Comparison of ENCODE assay signal across 8 cellular contexts in genomic region chr20:53591941-53592441, GRCh38. TPM values are rescaled to one million over a fixed set of nuclear protein-coding genes. Genes with fewer than 3 reads are reported as not detected.
A peak's percentile ranks its signal among the peaks of the same experiment; 100 is the strongest.
DNase-seq lines count a peak whose midpoint lies in the region; FAIRE-seq and TF ChIP-seq lines count a peak whose summit lies in the region.
"Not testable (repeated sequence)": the region's sequence is repeated elsewhere in the genome, so short reads cannot be mapped to it uniquely, and the experiment has no call there.

No MANE protein-coding gene starts in this region.

- H3K27ac ChIP-seq in HUES6 (ENCODE audit: low read depth, low read length) (peak overlapping the region; percentile 93; the same call in 1 of the 2 replicates), SU-DHL-6 (ENCODE audit: low read depth, low read length) (peak overlapping the region; percentile 83), keratinocyte (ENCODE audit: control insufficient read depth, insufficient read depth, low read length) (peak overlapping the region; percentile 92), stomach smooth muscle (ENCODE audit: low read length) (peak overlapping the region; percentile 73)

- H3K9me3 ChIP-seq in HUES6 (ENCODE audit: control insufficient read depth, insufficient read depth, low read depth, low read length); SU-DHL-6 (ENCODE audit: insufficient read depth, low read length); keratinocyte (ENCODE audit: control insufficient read depth, low read depth, low read length); stomach smooth muscle (ENCODE audit: control insufficient read depth in 2 of 2, low read length in 2 of 2): not testable (repeated sequence)

- H3K79me2 ChIP-seq in SU-DHL-6 (ENCODE audit: insufficient read depth, low read length) (peaks cover 38% of the 10 kb centered on the region), keratinocyte (ENCODE audit: control insufficient read depth, insufficient read depth, low read length) (peaks cover 78% of the 10 kb centered on the region)

- H3K9me2 ChIP-seq in SU-DHL-6 (replicated peaks; ENCODE audit: insufficient read depth, low read length): not testable (repeated sequence)

- H3K4me1 Mint-ChIP-seq in CD14-positive monocyte: peaks cover 33% of the 10 kb centered on the region
- peaks cover 39% of the 10 kb centered on the region for H3K4me1 Mint-ChIP-seq in activated naive CD8-positive, alpha-beta T cell treated with anti-CD3 and anti-CD28 coated beads for 36 hours
- peaks cover 42% of the 10 kb centered on the region for H3K4me1 Mint-ChIP-seq in endothelial cell (ENCODE audit: unreplicated experiment)
- peaks cover 62% of the 10 kb centered on the region for H3K4me1 Mint-ChIP-seq in nephron progenitor cell

- not testable (repeated sequence) for H3K36me3 ChIP-seq in HUES6 (ENCODE audit: control insufficient read depth, insufficient read depth, low read length); SU-DHL-6 (ENCODE audit: low read length); keratinocyte (ENCODE audit: control insufficient read depth in 2 of 2, extremely low read depth in 1 of 2, insufficient read depth in 2 of 2, low read length in 2 of 2); stomach smooth muscle (ENCODE audit: control insufficient read depth in 2 of 2, insufficient read depth in 2 of 2, low read length in 2 of 2)

- H2AFZ ChIP-seq in SU-DHL-6 (ENCODE audit: low read depth, low read length, severe bottlenecking); keratinocyte (ENCODE audit: control insufficient read depth, low read length): not testable (repeated sequence)

- H3K4me3 Mint-ChIP-seq in CD14-positive monocyte (peak overlapping the region; percentile 90 to 95), endothelial cell (ENCODE audit: unreplicated experiment) (peak overlapping the region; percentile 98), nephron progenitor cell (peak overlapping the region; percentile 91)
- H3K4me3 Mint-ChIP-seq in activated naive CD8-positive, alpha-beta T cell treated with anti-CD3 and anti-CD28 coated beads for 36 hours: peak overlapping the region; percentile 91

- not testable (repeated sequence) for H4K20me1 ChIP-seq in SU-DHL-6 (ENCODE audit: low read depth, low read length); keratinocyte (ENCODE audit: control insufficient read depth, extremely low read depth, insufficient read depth, low read length)

- not testable (repeated sequence) for H3K36me3 Mint-ChIP-seq in CD14-positive monocyte; endothelial cell (ENCODE audit: low read depth, unreplicated experiment); nephron progenitor cell (ENCODE audit: low read depth)
- H3K36me3 Mint-ChIP-seq in activated naive CD8-positive, alpha-beta T cell treated with anti-CD3 and anti-CD28 coated beads for 36 hours: peaks cover 18% of the 10 kb centered on the region

- H3K9me1 ChIP-seq in keratinocyte (ENCODE audit: control insufficient read depth, extremely low read depth, insufficient read depth, low read length): not testable (repeated sequence)

- TF ChIP-seq CTCF in CD14-positive monocyte (IDR thresholded peaks at IDR 0.05); SU-DHL-6 (IDR thresholded peaks at IDR 0.05; ENCODE audit: insufficient read depth, low read length, poor library complexity, severe bottlenecking); endothelial cell (IDR thresholded peaks at IDR 0.05; ENCODE audit: unreplicated experiment); keratinocyte (optimal IDR thresholded peaks at IDR 0.05 in 1 of 3, IDR thresholded peaks at IDR 0.05 in 1 of 3, conservative IDR thresholded peaks at IDR 0.05 in 1 of 3; ENCODE audit: extremely low read depth in 1 of 3, insufficient read depth in 2 of 3, low read length in 3 of 3); nephron progenitor cell (IDR thresholded peaks at IDR 0.05): not testable (repeated sequence)

- H3K9ac ChIP-seq in HUES6 (ENCODE audit: low read length): peak overlapping the region; percentile 86
- peak overlapping the region; percentile 88 for H3K9ac ChIP-seq in SU-DHL-6 (ENCODE audit: low read length)
- H3K9ac ChIP-seq in keratinocyte (ENCODE audit: control insufficient read depth, extremely low read depth, insufficient read depth, low read length): peak overlapping the region; percentile 89
- peak overlapping the region in 1 of 2 donors; percentile 48 for H3K9ac ChIP-seq in stomach smooth muscle (ENCODE audit: low read length in 2 of 2)

- peaks cover 28% of the 10 kb centered on the region for H3K4me1 ChIP-seq in HUES6 (ENCODE audit: control insufficient read depth, insufficient read depth, low read length)
- H3K4me1 ChIP-seq in keratinocyte (ENCODE audit: control insufficient read depth, extremely low read depth, insufficient read depth, low read length): peaks cover 15% of the 10 kb centered on the region
- not testable (repeated sequence) for H3K4me1 ChIP-seq in stomach smooth muscle (ENCODE audit: control insufficient read depth, insufficient read depth, low read length)

- not testable (repeated sequence) for H3K27me3 ChIP-seq in HUES6 (ENCODE audit: control insufficient read depth, insufficient read depth, low read length); SU-DHL-6 (ENCODE audit: low read length); keratinocyte (ENCODE audit: control insufficient read depth, extremely low read depth, insufficient read depth, low read length); stomach smooth muscle (ENCODE audit: control insufficient read depth in 1 of 2, insufficient read depth in 2 of 2, low read length in 2 of 2)

- DNase-seq in CD14-positive monocyte (ENCODE audit: low spot score); activated naive CD8-positive, alpha-beta T cell treated with anti-CD3 and anti-CD28 coated beads for 36 hours; endothelial cell (ENCODE audit: low spot score); keratinocyte (ENCODE audit: low read depth, low spot score); nephron progenitor cell: not testable (repeated sequence)

- peaks cover 29% of the 10 kb centered on the region for H3F3A ChIP-seq in SU-DHL-6 (ENCODE audit: insufficient read depth)

- peak overlapping the region; percentile 89 to 98 (median 94) for H3K27ac Mint-ChIP-seq in CD14-positive monocyte
- H3K27ac Mint-ChIP-seq in activated naive CD8-positive, alpha-beta T cell treated with anti-CD3 and anti-CD28 coated beads for 36 hours: peak overlapping the region; percentile 99
- peak overlapping the region; percentile 99 for H3K27ac Mint-ChIP-seq in endothelial cell (ENCODE audit: unreplicated experiment)
- peak overlapping the region; percentile 99 for H3K27ac Mint-ChIP-seq in nephron progenitor cell

- dilution Hi-C loops in keratinocyte (cut with MboI; ENCODE audit: extremely low pct_ligation_motif_present, low sequenced_read_pairs): not testable (repeated sequence)

- H3K4me2 ChIP-seq in SU-DHL-6 (ENCODE audit: low read depth, low read length, poor library complexity, severe bottlenecking): peak overlapping the region; percentile 79
- H3K4me2 ChIP-seq in keratinocyte (ENCODE audit: control insufficient read depth, extremely low read depth, insufficient read depth, low read depth, low read length): peak overlapping the region; percentile 85

- H3K27me3 Mint-ChIP-seq in CD14-positive monocyte (ENCODE audit: low read depth in 3 of 3); activated naive CD8-positive, alpha-beta T cell treated with anti-CD3 and anti-CD28 coated beads for 36 hours; endothelial cell (ENCODE audit: unreplicated experiment); nephron progenitor cell (ENCODE audit: low read depth, poor library complexity): not testable (repeated sequence)

- H3K9me3 Mint-ChIP-seq in CD14-positive monocyte; activated naive CD8-positive, alpha-beta T cell treated with anti-CD3 and anti-CD28 coated beads for 36 hours; endothelial cell (ENCODE audit: unreplicated experiment); nephron progenitor cell: not testable (repeated sequence)

- intact Hi-C loops in CD14-positive monocyte (cut with micrococcal nuclease): not testable (repeated sequence)

- not testable (repeated sequence) for FAIRE-seq in keratinocyte (lab: Jason Lieb, UNC)

- H3K4me3 ChIP-seq in HUES6 (ENCODE audit: low read depth, low read length) (peak overlapping the region; percentile 76), SU-DHL-6 (ENCODE audit: insufficient read depth, low read length, poor library complexity, severe bottlenecking) (peak overlapping the region; percentile 80), keratinocyte (ENCODE audit: control insufficient read depth in 2 of 3, extremely low read depth in 1 of 3, insufficient read depth in 2 of 3, low read depth in 1 of 3, low read length in 3 of 3) (peak overlapping the region; percentile 68 to 80 (median 79)), stomach smooth muscle (ENCODE audit: low read length in 2 of 2) (peak overlapping the region; percentile 31 to 49)

RNA-seq across cellular contexts. Expression of gene ZNF217, which starts 1.6 kb away (rescaled TPM):
- polyA plus RNA-seq in CD14-positive monocyte (10 to 100 TPM; 10.5 to 41.5 TPM), keratinocyte (16.9 to 19.1 TPM (median 17.3 TPM) in 3 replicates)
- 10 to 100 TPM; 55.6 to 59.0 TPM for total RNA-seq in activated naive CD8-positive, alpha-beta T cell treated with anti-CD3 and anti-CD28 coated beads for 36 hours
- 76.7 TPM for total RNA-seq in endothelial cell (ENCODE audit: unreplicated experiment)
- polyA plus RNA-seq in keratinocyte (2011; ENCODE audit: low read depth): 13.1 TPM
- polyA plus RNA-seq in keratinocyte (2011; cell fraction: cytosol; rRNA removed): 7.4 and 10.7 TPM in 2 replicates
- polyA plus RNA-seq in keratinocyte (2011; cell fraction: nucleus; rRNA removed): 25.3 and 32.5 TPM in 2 replicates
- polyA plus RNA-seq in keratinocyte (2012; ENCODE audit: low replicate concordance): 23.6 and 26.4 TPM in 2 replicates
- polyA minus RNA-seq in keratinocyte: 33.8 to 58.6 TPM (median 48.4 TPM) in 3 replicates
- polyA minus RNA-seq in keratinocyte (2011; cell fraction: cytosol; rRNA and poly(A)+ RNA removed): 14.0 TPM
- polyA minus RNA-seq in keratinocyte (2011; cell fraction: nucleus; rRNA and poly(A)+ RNA removed): 53.1 and 94.6 TPM in 2 replicates
